Comparison of ENCODE assay signal across 3 cellular contexts in genomic region chr17:8377422-8377821, GRCh38.
TF ChIP-seq lines count a peak whose summit lies in the region.

No MANE protein-coding gene starts in this region.

TF ChIP-seq in SK-N-SH, 30 proteins besides CTCF, POLR2A, EP300 and RAD21:
- TF ChIP-seq MXI1 (IDR thresholded peaks at IDR 0.05; ENCODE audit: low read depth, low read length) (no peak), MEF2A (IDR thresholded peaks at IDR 0.05; ENCODE audit: borderline replicate concordance, low read depth) (no peak), TAF1 (IDR thresholded peaks at IDR 0.05; ENCODE audit: borderline replicate concordance, low read depth, low read length) (no peak), FOSL2 (IDR thresholded peaks at IDR 0.05; ENCODE audit: borderline replicate concordance, low read depth) (no peak), RXRA (IDR thresholded peaks at IDR 0.05; ENCODE audit: borderline replicate concordance, low read depth) (no peak), YY1 (IDR thresholded peaks at IDR 0.05; ENCODE audit: low read depth) (no peak), TEAD4 (IDR thresholded peaks at IDR 0.05; ENCODE audit: borderline replicate concordance, insufficient read depth) (no peak), PBX3 (IDR thresholded peaks at IDR 0.05) (no peak), ELF1 (IDR thresholded peaks at IDR 0.05) (no peak), POLR2AphosphoS5 (IDR thresholded peaks at IDR 0.05; ENCODE audit: low read depth, low read length) (no peak), USF2 (IDR thresholded peaks at IDR 0.05; ENCODE audit: borderline replicate concordance, low read depth, low read length) (no peak), GABPA (IDR thresholded peaks at IDR 0.05; ENCODE audit: low read depth) (no peak), NRF1 (IDR thresholded peaks at IDR 0.05; ENCODE audit: low read depth, low read length) (no peak), JUND (IDR thresholded peaks at IDR 0.05) (no peak), GATA2 (CRISPR knock-in tag; IDR thresholded peaks at IDR 0.05) (no peak), USF1 (IDR thresholded peaks at IDR 0.05; ENCODE audit: borderline replicate concordance, low read depth) (no peak), EZH2phosphoT487 (IDR thresholded peaks at IDR 0.05; ENCODE audit: borderline replicate concordance, low read depth) (no peak)

TF ChIP-seq in SK-N-SH treated with all-trans-retinoic acid at 6 μM for 48 hours, 23 proteins besides CTCF, POLR2A, EP300 and RAD21:
- TF ChIP-seq PPARA (CRISPR knock-in tag; IDR thresholded peaks at IDR 0.05; ENCODE audit: borderline replicate concordance) = no peak
- TF ChIP-seq OSR1 (CRISPR knock-in tag; IDR thresholded peaks at IDR 0.05) = no peak
- no peak for TF ChIP-seq ESRRG (CRISPR knock-in tag; IDR thresholded peaks at IDR 0.05)
- no peak for TF ChIP-seq PATZ1 (CRISPR knock-in tag; IDR thresholded peaks at IDR 0.05; ENCODE audit: borderline replicate concordance)
- TF ChIP-seq TOX (CRISPR knock-in tag; IDR thresholded peaks at IDR 0.05; ENCODE audit: borderline replicate concordance) = no peak
- TF ChIP-seq ZC3H10 (CRISPR knock-in tag; IDR thresholded peaks at IDR 0.05) = no peak
- no peak for TF ChIP-seq ZNF70 (CRISPR knock-in tag; IDR thresholded peaks at IDR 0.05)
- TF ChIP-seq CSRNP3 (CRISPR knock-in tag; IDR thresholded peaks at IDR 0.05) = no peak

TF ChIP-seq in GM12878, 131 proteins besides CTCF, POLR2A, EP300 and RAD21:
- TF ChIP-seq ZBTB4 (CRISPR knock-in tag; IDR thresholded peaks at IDR 0.05) (no peak), E2F4 (IDR thresholded peaks at IDR 0.05; ENCODE audit: low read depth, low read length) (no peak), ZNF217 (IDR thresholded peaks at IDR 0.05) (no peak), ZNF592 (IDR thresholded peaks at IDR 0.05) (no peak), ASH2L (IDR thresholded peaks at IDR 0.05; ENCODE audit: borderline replicate concordance, low read depth) (no peak), PRDM15 (CRISPR knock-in tag; IDR thresholded peaks at IDR 0.05) (no peak), ZNF274 (IDR thresholded peaks at IDR 0.05; ENCODE audit: insufficient read depth, insufficient read length) (no peak), ZBTB40 (IDR thresholded peaks at IDR 0.05; ENCODE audit: borderline replicate concordance) (no peak), NFXL1 (IDR thresholded peaks at IDR 0.05; ENCODE audit: borderline replicate concordance) (no peak), POLR2AphosphoS5 (IDR thresholded peaks at IDR 0.05; ENCODE audit: low read length) (no peak)
